In genomic region chr4:114658179-114658578, GRCh38 we compare ENCODE assay signal across 22 cellular contexts. TPM values are rescaled to one million over a fixed set of nuclear protein-coding genes. Genes with fewer than 3 reads are reported as not detected.
DNase-seq lines count a peak whose midpoint lies in the region; TF ChIP-seq lines count a peak whose summit lies in the region.
"Had no signal": no experiment of that assay in that cellular context is flagged by ENCODE, and none has a peak within 500 bp of the region (broad histone marks: within the 10 kb centered on the region; RNA-seq: fewer than 3 reads in every experiment).

No MANE protein-coding gene starts in this region.

- no peaks in the 10 kb centered on the region for H3K9me3 Mint-ChIP-seq in HFFc6

- no peak overlapping the region for H2BK5ac ChIP-seq in mesendoderm (ENCODE audit: low read length)

- no peak overlapping the region for H4K5ac ChIP-seq in mesendoderm (ENCODE audit: low read length)

- H3K36me3 Mint-ChIP-seq in HFFc6 (ENCODE audit: low read depth): no peaks in the 10 kb centered on the region
- H3K36me3 Mint-ChIP-seq: CD4-positive, CD25-positive, alpha-beta regulatory T cell had no signal

- no peaks in the 10 kb centered on the region for H3K36me3 ChIP-seq in mesendoderm (ENCODE audit: control insufficient read depth, insufficient read depth, low read length)
- H3K36me3 ChIP-seq: HAP-1, Peyer's patch had no signal

- H3K23ac ChIP-seq in mesendoderm (ENCODE audit: low read length): no peak overlapping the region

- H3K4me3 Mint-ChIP-seq in HFFc6: no peak overlapping the region
- H3K4me3 Mint-ChIP-seq: CD4-positive, CD25-positive, alpha-beta regulatory T cell had no signal

- peak in 32 of 56 donors; percentile 2 to 61 (median 15) for DNase-seq in amygdala (lab: John Stamatoyannopoulos, UW)
- DNase-seq in head of caudate nucleus: peak in 28 of 42 donors; percentile 7 to 76 (median 41)
- DNase-seq in mesendoderm: no peak
- peak; percentile 86 for DNase-seq in superior temporal gyrus (ENCODE audit: extremely low spot score)
- DNase-seq in germinal center (ENCODE audit: low spot score): no peak
- no peak for DNase-seq in UCSD-AML1 (lab: John Stamatoyannopoulos, UW; ENCODE audit: unreplicated experiment)
- no peak for DNase-seq in HFFc6
- no peak for DNase-seq in EL
- DNase-seq: Caco-2; CD4-positive, CD25-positive, alpha-beta regulatory T cell; DMS 273 treated with DMSO at 0.1 percent for 48 hours; GM23248; KBM-7; NCI-H1092 treated with DMSO at 0.1 percent for 48 hours; NCI-H146; NCI-H2029 treated with DMSO at 0.1 percent for 48 hours; NCI-H524 treated with DMSO at 0.1 percent for 48 hours; NCI-H82; Peyer's patch had no signal

- peaks cover 4% of the 10 kb centered on the region for H3K4me1 ChIP-seq in mesendoderm (ENCODE audit: control insufficient read depth, low read depth, low read length)
- H3K4me1 ChIP-seq: HAP-1 had no signal

- no peaks in the 10 kb centered on the region for H3K79me2 ChIP-seq in mesendoderm (ENCODE audit: control insufficient read depth, insufficient read depth, low read length)

- intact Hi-C loops in head of caudate nucleus (cut with DNase I): loop anchor here (2.0 to 5.0 kb wide), 2 partner anchors 59 to 146 kb away; partner anchors contain the start of gene UGT8

- no peak overlapping the region for H2AK5ac ChIP-seq in mesendoderm (ENCODE audit: low read length)

- H3K4me1 Mint-ChIP-seq in HFFc6 (ENCODE audit: low read depth): no peaks in the 10 kb centered on the region
- H3K4me1 Mint-ChIP-seq: CD4-positive, CD25-positive, alpha-beta regulatory T cell had no signal

- H3K56ac ChIP-seq in mesendoderm (ENCODE audit: low read length): no peak overlapping the region

- H3K79me1 ChIP-seq in mesendoderm (ENCODE audit: low read length): no peaks in the 10 kb centered on the region

- H2BK120ac ChIP-seq in mesendoderm (ENCODE audit: low read depth, low read length): no peak overlapping the region

- TF ChIP-seq CTCF in HFFc6 (IDR thresholded peaks at IDR 0.05): no peak

- H3K27ac ChIP-seq in mesendoderm (ENCODE audit: low read depth, low read length): no peak overlapping the region
- H3K27ac ChIP-seq: GM23248, Peyer's patch had no signal

- no peak overlapping the region for H3K4me3 ChIP-seq in mesendoderm (ENCODE audit: low read length)
- H3K4me3 ChIP-seq: GM23248, HAP-1, Peyer's patch had no signal

- no peaks in the 10 kb centered on the region for H3K27me3 ChIP-seq in mesendoderm (ENCODE audit: insufficient read depth, low read length, poor library complexity)
- H3K27me3 ChIP-seq: Peyer's patch had no signal

- peak overlapping the region; percentile 52 for H3K4ac ChIP-seq in mesendoderm (ENCODE audit: low read depth, low read length)

- H4K8ac ChIP-seq in mesendoderm (ENCODE audit: low read depth, low read length): no peak overlapping the region

- no peak overlapping the region for H3K18ac ChIP-seq in mesendoderm (ENCODE audit: low read length)

- H3K27me3 Mint-ChIP-seq in HFFc6 (ENCODE audit: insufficient read depth): peaks cover 4% of the 10 kb centered on the region
- H3K27me3 Mint-ChIP-seq: CD4-positive, CD25-positive, alpha-beta regulatory T cell had no signal

- no peak overlapping the region for H3K4me2 ChIP-seq in mesendoderm (ENCODE audit: low read length)

- no peak overlapping the region for H3K9ac ChIP-seq in mesendoderm (ENCODE audit: low read length)
- H3K9ac ChIP-seq: GM23248 had no signal

- H2BK15ac ChIP-seq in mesendoderm (replicated peaks; ENCODE audit: low read depth): no peak overlapping the region

- H3K27ac Mint-ChIP-seq in HFFc6: no peak overlapping the region
- H3K27ac Mint-ChIP-seq: CD4-positive, CD25-positive, alpha-beta regulatory T cell had no signal

RNA-seq across cellular contexts. Expression of gene UGT8, which starts 59.6 kb away (rescaled TPM):
- 9.9 TPM for polyA plus RNA-seq in mesendoderm (2013, experiment 1 of 2)
- polyA plus RNA-seq in mesendoderm (2013, experiment 2 of 2): 10.0 TPM
- not detected for total RNA-seq in HFFc6 (2021; fragmentation: NEBNext Ultra II Directional; extraction: Animal tissue kit (Norgen Biotek cat#: 25700))
- total RNA-seq: CD4-positive, CD25-positive, alpha-beta regulatory T cell; GM23248; HT1080 had no signal
- polyA plus RNA-seq: BJ; CD4-positive, CD25-positive, alpha-beta regulatory T cell; GM23248 had no signal

Comparison
In these comparisons a context has a peak if more than half of its experiments do, and no peak if none do; other contexts are left out.
1. DNase-seq: peak in amygdala (32 of 56), head of caudate nucleus (28 of 42) and superior temporal gyrus (single experiment); none in mesendoderm (single experiment), germinal center (single experiment), UCSD-AML1 (single experiment), HFFc6 (single experiment) and EL (single experiment).